In genomic region chr10:86938260-86938659, GRCh38 we compare ENCODE assay signal across 26 cellular contexts. TPM values are rescaled to one million over a fixed set of nuclear protein-coding genes. Genes with fewer than 3 reads are reported as not detected.
"Had no signal": no experiment of that assay in that cellular context is flagged by ENCODE, and none has a peak within 500 bp of the region (broad histone marks: within the 10 kb centered on the region; RNA-seq: fewer than 3 reads in every experiment).

No MANE protein-coding gene starts in this region.

- H3K9me3 Mint-ChIP-seq: activated naive CD4-positive, alpha-beta T cell treated with anti-CD3 and anti-CD28 coated beads for 36 hours; activated naive CD8-positive, alpha-beta T cell treated with anti-CD3 and anti-CD28 coated beads, Interleukin-2, amount 10 ng/mL, durations not matched to agents 7 days and 5 days; brain; naive thymus-derived CD8-positive, alpha-beta T cell; neural crest cell; stimulated activated naive B cell treated with anti-CD40 and anti-IgM and Interleukin-4, amounts not matched to agents 10 μg/mL and 1 μg/mL and 100 μg/mL, for 72 hours had no signal

- H3K4me3 ChIP-seq: cardiac muscle cell had no signal

- H3K27me3 Mint-ChIP-seq: brain; naive thymus-derived CD8-positive, alpha-beta T cell had no signal

- H3K4me1 Mint-ChIP-seq: activated naive CD8-positive, alpha-beta T cell treated with anti-CD3 and anti-CD28 coated beads, Interleukin-2, amount 10 ng/mL, durations not matched to agents 7 days and 5 days had no signal

- DNase-seq: activated CD4-positive, alpha-beta T cell treated with anti-CD3 and anti-CD28 coated beads for 4 hours; activated CD4-positive, alpha-beta T cell treated with anti-CD3 and anti-CD28 coated beads, Interleukin-2, amount 50 U/mL, for 4 hours; activated effector memory CD4-positive, alpha-beta T cell treated with anti-CD3 and anti-CD28 coated beads, Interleukin-2, amount 50 U/mL, for 16 hours; activated naive CD4-positive, alpha-beta T cell treated with anti-CD3 and anti-CD28 coated beads for 36 hours; activated naive CD8-positive, alpha-beta T cell treated with anti-CD3 and anti-CD28 coated beads, Interleukin-2, amount 10 ng/mL, durations not matched to agents 7 days and 5 days; activated T-cell treated with anti-CD3 and anti-CD28 coated beads for 4 hours; cerebellar nuclear complex; foreskin keratinocyte; heart right ventricle; left ventricle myocardium superior; midbrain; naive thymus-derived CD8-positive, alpha-beta T cell; occipital lobe; right cardiac atrium; stimulated activated CD4-positive, alpha-beta T cell treated with anti-CD3 and anti-CD28 coated beads, Interleukin-15, amount 100 ng/mL, for 24 hours; stimulated activated CD4-positive, alpha-beta T cell treated with anti-CD3 and anti-CD28 coated beads, Interleukin-2, amount 100 ng/mL, for 24 hours; stimulated activated naive B cell treated with anti-CD40 and anti-IgM and Interleukin-4, amounts not matched to agents 10 μg/mL and 1 μg/mL and 100 μg/mL, for 72 hours; stomach; transverse colon had no signal

- H3K9me3 ChIP-seq: ascending aorta, heart right ventricle, stomach, suprapubic skin, transverse colon had no signal

- H3K27ac ChIP-seq: cardiac muscle cell, foreskin keratinocyte, heart right ventricle, suprapubic skin had no signal

- H3K27me3 ChIP-seq: ascending aorta, cardiac muscle cell, heart right ventricle, suprapubic skin, transverse colon had no signal

- H3K36me3 Mint-ChIP-seq: activated naive CD8-positive, alpha-beta T cell treated with anti-CD3 and anti-CD28 coated beads, Interleukin-2, amount 10 ng/mL, durations not matched to agents 7 days and 5 days; brain; naive thymus-derived CD8-positive, alpha-beta T cell; stimulated activated naive B cell treated with anti-CD40 and anti-IgM and Interleukin-4, amounts not matched to agents 10 μg/mL and 1 μg/mL and 100 μg/mL, for 72 hours had no signal

- H3K36me3 ChIP-seq: cardiac muscle cell, transverse colon had no signal

- H3K27ac Mint-ChIP-seq: activated naive CD4-positive, alpha-beta T cell treated with anti-CD3 and anti-CD28 coated beads for 36 hours; activated naive CD8-positive, alpha-beta T cell treated with anti-CD3 and anti-CD28 coated beads, Interleukin-2, amount 10 ng/mL, durations not matched to agents 7 days and 5 days; brain; stimulated activated naive B cell treated with anti-CD40 and anti-IgM and Interleukin-4, amounts not matched to agents 10 μg/mL and 1 μg/mL and 100 μg/mL, for 72 hours had no signal

- H3K4me3 Mint-ChIP-seq: activated naive CD4-positive, alpha-beta T cell treated with anti-CD3 and anti-CD28 coated beads for 36 hours; activated naive CD8-positive, alpha-beta T cell treated with anti-CD3 and anti-CD28 coated beads, Interleukin-2, amount 10 ng/mL, durations not matched to agents 7 days and 5 days; naive thymus-derived CD8-positive, alpha-beta T cell; stimulated activated naive B cell treated with anti-CD40 and anti-IgM and Interleukin-4, amounts not matched to agents 10 μg/mL and 1 μg/mL and 100 μg/mL, for 72 hours had no signal

- ATAC-seq: esophagus mucosa; foreskin keratinocyte; naive thymus-derived CD8-positive, alpha-beta T cell; right cardiac atrium; stimulated activated naive B cell treated with anti-CD40 and anti-IgM and Interleukin-4, amounts not matched to agents 10 μg/mL and 1 μg/mL and 100 μg/mL, for 72 hours had no signal

RNA-seq across cellular contexts. Expression of gene MMRN2, which starts 19.2 kb away (rescaled TPM):
- total RNA-seq: activated naive CD4-positive, alpha-beta T cell treated with anti-CD3 and anti-CD28 coated beads for 36 hours; activated naive CD8-positive, alpha-beta T cell treated with anti-CD3 and anti-CD28 coated beads, Interleukin-2, amount 10 ng/mL, durations not matched to agents 7 days and 5 days; T-helper 2 cell treated with Interferon-gamma antibody and Interleukin-4, amounts not matched to agents 100 ng/mL and 5 ng/mL, for 36 hours had no signal

RNA-seq across cellular contexts. Expression of gene SNCG, which starts 20.1 kb away (rescaled TPM):
- total RNA-seq: activated naive CD8-positive, alpha-beta T cell treated with anti-CD3 and anti-CD28 coated beads, Interleukin-2, amount 10 ng/mL, durations not matched to agents 7 days and 5 days; T-helper 2 cell treated with Interferon-gamma antibody and Interleukin-4, amounts not matched to agents 100 ng/mL and 5 ng/mL, for 36 hours had no signal
- polyA plus RNA-seq: naive thymus-derived CD8-positive, alpha-beta T cell had no signal

RNA-seq across cellular contexts. Expression of gene ADIRF, which starts 30.0 kb away (rescaled TPM):
- total RNA-seq: activated naive CD4-positive, alpha-beta T cell treated with anti-CD3 and anti-CD28 coated beads for 36 hours; activated naive CD8-positive, alpha-beta T cell treated with anti-CD3 and anti-CD28 coated beads, Interleukin-2, amount 10 ng/mL, durations not matched to agents 7 days and 5 days; cardiac muscle cell; naive thymus-derived CD8-positive, alpha-beta T cell; neural crest cell; occipital lobe; T-helper 2 cell treated with Interferon-gamma antibody and Interleukin-4, amounts not matched to agents 100 ng/mL and 5 ng/mL, for 36 hours had no signal
- polyA plus RNA-seq: naive thymus-derived CD8-positive, alpha-beta T cell had no signal
